ENCODE assay signal across 8 cellular contexts in the genomic region with DNA sequence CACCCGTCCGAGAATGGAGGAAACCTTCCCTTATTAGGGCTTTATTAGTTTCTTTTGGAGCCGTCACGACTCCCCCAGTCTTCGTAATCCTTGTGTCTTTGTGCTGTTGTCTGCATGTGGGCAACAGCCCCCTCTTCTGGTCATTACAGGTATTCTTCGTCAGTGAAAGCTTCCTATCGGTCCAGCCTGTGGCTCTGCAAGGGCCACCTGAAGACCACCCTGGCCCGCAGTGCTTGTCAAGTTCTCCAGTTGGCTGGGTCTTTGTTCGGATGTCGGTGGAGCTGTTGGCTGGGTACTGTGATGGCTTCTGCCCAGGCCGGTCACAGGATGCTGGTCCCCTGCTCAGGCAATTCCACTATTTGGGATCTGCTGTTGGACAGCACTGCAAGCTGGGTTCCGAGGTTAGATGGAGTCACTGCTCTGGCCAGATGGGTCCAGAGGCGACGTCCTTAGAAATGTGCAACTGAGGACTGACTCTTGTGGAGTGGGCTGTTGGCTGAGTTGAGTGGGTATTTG. TPM values are rescaled to one million over a fixed set of nuclear protein-coding genes. Genes with fewer than 3 reads are reported as not detected.
DNase-seq lines count a peak whose midpoint lies in the region; ATAC-seq and TF ChIP-seq lines count a peak whose summit lies in the region.

No MANE protein-coding gene starts in this region.

- no peak overlapping the region for H3K27ac Mint-ChIP-seq in CD4-positive, alpha-beta memory T cell
- no peak overlapping the region for H3K27ac Mint-ChIP-seq in activated T-cell treated with anti-CD3 and anti-CD28 coated beads, Interleukin-2, amount 50 U/mL, for 24 hours

- no peaks in the 10 kb centered on the region for H3K9me3 ChIP-seq in CD4-positive, alpha-beta memory T cell (ENCODE audit: control insufficient read depth in 1 of 2, low read length in 2 of 2)
- H3K9me3 ChIP-seq in neutrophil: no peaks in the 10 kb centered on the region

- H3K36me3 Mint-ChIP-seq in CD4-positive, alpha-beta memory T cell: peaks cover 45 to 56% of the 10 kb centered on the region in 2 donors
- peaks cover 87% of the 10 kb centered on the region for H3K36me3 Mint-ChIP-seq in activated T-cell treated with anti-CD3 and anti-CD28 coated beads, Interleukin-2, amount 50 U/mL, for 24 hours (ENCODE audit: low read depth)

- no peak for ATAC-seq in HG02763 (IDR thresholded peaks at IDR 0.05; ENCODE audit: unreplicated experiment)

- peaks cover 0 to 2% (median 0%) of the 10 kb centered on the region in 8 donors for H3K9me3 Mint-ChIP-seq in CD4-positive, alpha-beta memory T cell
- no peaks in the 10 kb centered on the region for H3K9me3 Mint-ChIP-seq in activated T-cell treated with anti-CD3 and anti-CD28 coated beads, Interleukin-2, amount 50 U/mL, for 24 hours

- peak; percentile 50 to 59 (median 56) for DNase-seq in CD4-positive, alpha-beta memory T cell
- DNase-seq in H7 (peak; percentile 75), NCI-H82 (lab: John Stamatoyannopoulos, UW) (peak; percentile 72), fibroblast of villous mesenchyme (ENCODE audit: low read depth) (peak; percentile 74), T1000 (lab: John Stamatoyannopoulos, UW) (no peak)
- peak; percentile 46 for DNase-seq in activated T-cell treated with anti-CD3 and anti-CD28 coated beads, Interleukin-2, amount 50 U/mL, for 24 hours

- H3K4me1 ChIP-seq in CD4-positive, alpha-beta memory T cell (ENCODE audit: insufficient read depth, low read length): no peaks in the 10 kb centered on the region
- no peaks in the 10 kb centered on the region for H3K4me1 ChIP-seq in neutrophil (ENCODE audit: control insufficient read depth in 1 of 2, insufficient read depth in 1 of 2, low read depth in 1 of 2, low read length in 1 of 2)

- POLR2A ChIA-PET in CD4-positive, alpha-beta memory T cell (lab: Charles Lee; ENCODE audit: partially characterized antibody): interaction anchor here (1.1 kb wide), 1 partner anchor 314 kb away, joined by 4 read pairs; a partner anchor contains a TSS

- CTCF ChIA-PET in CD4-positive, alpha-beta memory T cell (lab: Charles Lee; ENCODE audit: partially characterized antibody): interaction anchor here (0.6 to 7.7 kb wide), 8 partner anchors 10 to 613 kb away, joined by 3 to 95 read pairs (median 4); a partner anchor contains a TSS

- H3K27ac ChIP-seq in CD4-positive, alpha-beta memory T cell (ENCODE audit: low read depth, low read length): no peak overlapping the region
- H3K27ac ChIP-seq in neutrophil: no peak overlapping the region

- TF ChIP-seq CTCF in fibroblast of villous mesenchyme (IDR thresholded peaks at IDR 0.05; ENCODE audit: insufficient read depth, low read depth, low read length) (peak; percentile 85), neutrophil (IDR thresholded peaks at IDR 0.05) (peak; percentile 45)

- no peaks in the 10 kb centered on the region for H3K27me3 Mint-ChIP-seq in CD4-positive, alpha-beta memory T cell
- H3K27me3 Mint-ChIP-seq in activated T-cell treated with anti-CD3 and anti-CD28 coated beads, Interleukin-2, amount 50 U/mL, for 24 hours: no peaks in the 10 kb centered on the region

- no peaks in the 10 kb centered on the region for H3K4me1 Mint-ChIP-seq in CD4-positive, alpha-beta memory T cell
- no peaks in the 10 kb centered on the region for H3K4me1 Mint-ChIP-seq in activated T-cell treated with anti-CD3 and anti-CD28 coated beads, Interleukin-2, amount 50 U/mL, for 24 hours (ENCODE audit: low read depth)

- intact Hi-C loops in CD4-positive, alpha-beta memory T cell (cut with micrococcal nuclease): loop anchor here (1.0 kb wide), 1 partner anchor 212 kb away; no protein-coding TSS in a partner anchor

- peaks cover 9% of the 10 kb centered on the region for H3K36me3 ChIP-seq in CD4-positive, alpha-beta memory T cell (ENCODE audit: insufficient read depth, low read length)
- H3K36me3 ChIP-seq in H7 (replicated peaks; ENCODE audit: control insufficient read depth, insufficient read depth, low read length): peaks cover 20% of the 10 kb centered on the region
- H3K36me3 ChIP-seq in neutrophil: peaks cover 5% of the 10 kb centered on the region

- H3K27me3 ChIP-seq in CD4-positive, alpha-beta memory T cell (ENCODE audit: insufficient read depth, low read length): no peaks in the 10 kb centered on the region
- H3K27me3 ChIP-seq in H7 (ENCODE audit: control insufficient read depth, insufficient read depth, low read length) (no peaks in the 10 kb centered on the region), neutrophil (no peaks in the 10 kb centered on the region)

- no peak overlapping the region for H3K4me3 Mint-ChIP-seq in CD4-positive, alpha-beta memory T cell
- H3K4me3 Mint-ChIP-seq in activated T-cell treated with anti-CD3 and anti-CD28 coated beads, Interleukin-2, amount 50 U/mL, for 24 hours: no peak overlapping the region

- H3K4me3 ChIP-seq in CD4-positive, alpha-beta memory T cell (ENCODE audit: low read length in 2 of 2): no peak overlapping the region
- H3K4me3 ChIP-seq in H7 (ENCODE audit: insufficient read depth, low read depth, low read length): no peak overlapping the region
- no peak overlapping the region for H3K4me3 ChIP-seq in fibroblast of villous mesenchyme (ENCODE audit: low read depth, low read length)
- no peak overlapping the region for H3K4me3 ChIP-seq in neutrophil (ENCODE audit: low read depth in 1 of 2, low read length in 1 of 2)

RNA-seq across cellular contexts. Expression of a gene that starts 19.2 kb away (rescaled TPM):
- 1 to 10 TPM; 8.0 to 8.5 TPM for total RNA-seq in CD4-positive, alpha-beta memory T cell
- polyA plus RNA-seq in CD4-positive, alpha-beta memory T cell: 1 to 10 TPM; 3.2 to 4.4 TPM
- total RNA-seq in H7 (2014; rRNA removed; shearing (Covaris generic)): 23.2 and 25.0 TPM in 2 replicates
- 11.3 and 13.4 TPM in 2 replicates for total RNA-seq in fibroblast of villous mesenchyme
